ENCODE assay signal across 29 cellular contexts in the genomic region with DNA sequence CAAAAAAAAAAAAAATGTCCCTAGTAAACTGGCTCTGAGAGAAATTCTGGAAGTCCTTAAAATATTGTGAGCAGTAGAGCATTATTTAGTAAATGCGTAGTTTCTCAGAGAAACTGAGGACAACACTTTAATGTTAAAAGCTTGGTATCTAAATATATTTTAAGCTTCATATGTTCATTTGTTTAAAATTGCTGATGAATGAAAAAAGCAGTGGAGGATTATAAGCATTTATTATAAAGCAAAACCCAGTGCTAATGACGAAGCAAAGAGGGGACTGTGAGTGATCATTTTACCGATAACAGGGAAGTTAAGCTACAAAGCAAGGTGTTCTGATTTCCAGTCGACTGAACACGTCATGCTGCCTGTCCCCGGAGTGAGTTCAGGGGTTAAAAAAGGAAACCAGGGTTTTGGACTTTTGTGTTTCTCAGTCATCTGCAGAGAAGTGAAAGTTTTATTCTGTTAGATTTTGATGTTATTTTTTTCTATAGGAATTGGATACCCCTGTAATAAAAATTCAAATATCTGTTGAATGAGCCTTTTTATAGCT.
A peak's percentile ranks its signal among the peaks of the same experiment; 100 is the strongest.
DNase-seq lines count a peak whose midpoint lies in the region; ATAC-seq, FAIRE-seq and TF ChIP-seq lines count a peak whose summit lies in the region.
"Had no signal": no experiment of that assay in that cellular context is flagged by ENCODE, and none has a peak within 500 bp of the region (broad histone marks: within the 10 kb centered on the region; RNA-seq: fewer than 3 reads in every experiment).

No MANE protein-coding gene starts in this region.

- H2AFZ ChIP-seq in HepG2 (ENCODE audit: low read length) = no peak overlapping the region
- no peak overlapping the region for H2AFZ ChIP-seq in Karpas-422 (ENCODE audit: low read length)

- ATAC-seq in HepG2 (no peak), right lobe of liver (no peak), GM21576 (IDR thresholded peaks at IDR 0.05; ENCODE audit: unreplicated experiment) (peak; percentile 61), lower lobe of right lung (no peak)
- no peak for ATAC-seq in CD8-positive, alpha-beta T cell
- no peak for ATAC-seq in natural killer cell treated with Interleukin-12 subunit alpha and Interleukin-12 subunit beta and Interleukin-15 and Interleukin-18, amount 100 ng/mL, for 72 hours
- ATAC-seq: T-cell had no signal

- H3K27me3 ChIP-seq in HepG2 (ENCODE audit: control insufficient read depth in 1 of 2, insufficient read depth in 2 of 2, low read length in 2 of 2) (no peaks in the 10 kb centered on the region), right lobe of liver (no peaks in the 10 kb centered on the region), Karpas-422 (ENCODE audit: low read length) (no peaks in the 10 kb centered on the region), lower lobe of right lung (ENCODE audit: low read depth) (no peaks in the 10 kb centered on the region)
- H3K27me3 ChIP-seq in CD8-positive, alpha-beta T cell (ENCODE audit: insufficient read depth, low read length) = no peaks in the 10 kb centered on the region
- H3K27me3 ChIP-seq: breast epithelium, ovary, SJCRH30, transverse colon had no signal

- H3K4me2 ChIP-seq in HepG2 (ENCODE audit: low read depth, low read length) (no peak overlapping the region), Karpas-422 (ENCODE audit: low read depth, low read length, poor library complexity, severe bottlenecking) (peak overlapping the region; percentile 81)
- H3K4me2 ChIP-seq: smooth muscle cell had no signal

- no peaks in the 10 kb centered on the region for H3K79me2 ChIP-seq in HepG2 (ENCODE audit: insufficient read depth, low read length)
- H3K79me2 ChIP-seq in Karpas-422 (ENCODE audit: low read length) = peaks cover 48% of the 10 kb centered on the region

- H3K9ac ChIP-seq in HepG2 (ENCODE audit: insufficient read depth, low read depth, low read length) = no peak overlapping the region
- peak overlapping the region; percentile 51 for H3K9ac ChIP-seq in Karpas-422 (ENCODE audit: low read length)

- peaks cover 16% of the 10 kb centered on the region for H3K4me1 Mint-ChIP-seq in nephron progenitor cell
- no peaks in the 10 kb centered on the region for H3K4me1 Mint-ChIP-seq in CD8-positive, alpha-beta T cell (ENCODE audit: low read depth)
- peaks cover 0 to 2% of the 10 kb centered on the region in 2 donors for H3K4me1 Mint-ChIP-seq in natural killer cell treated with Interleukin-12 subunit alpha and Interleukin-12 subunit beta and Interleukin-15 and Interleukin-18, amount 100 ng/mL, for 72 hours (ENCODE audit: low read depth in 2 of 2)
- H3K4me1 Mint-ChIP-seq: activated CD4-positive, alpha-beta memory T cell treated with anti-CD3 and anti-CD28 coated beads, Interleukin-2, amount 10 ng/mL, durations not matched to agents 7 days and 5 days; activated naive CD4-positive, alpha-beta T cell treated with anti-CD3 and anti-CD28 coated beads, Interleukin-2, amount 10 ng/mL, durations not matched to agents 7 days and 5 days; H9; nephron had no signal

- H4K20me1 ChIP-seq in HepG2 (ENCODE audit: insufficient read depth, low read length) (no peaks in the 10 kb centered on the region), Karpas-422 (ENCODE audit: insufficient read depth, low read depth, low read length) (no peaks in the 10 kb centered on the region)

- CTCF ChIA-PET in HepG2 (lab: Yijun Ruan, JAX; ENCODE audit: low intra/inter-chr PET ratio, low total read pairs) = no interaction called here
- CTCF ChIA-PET in CD8-positive, alpha-beta T cell (lab: Charles Lee) = interaction anchor here (0.9 kb wide), 1 partner anchor 162 kb away, joined by 3 read pairs; no protein-coding TSS in a partner anchor

- DNase-seq in HepG2 (ENCODE audit: low spot score) = no peak
- no peak for DNase-seq in right lobe of liver
- DNase-seq in Karpas-422 = peak; percentile 90
- DNase-seq in nephron progenitor cell = no peak
- DNase-seq in CD8-positive, alpha-beta T cell = no peak
- no peak for DNase-seq in natural killer cell treated with Interleukin-12 subunit alpha and Interleukin-12 subunit beta and Interleukin-15 and Interleukin-18, amount 100 ng/mL, for 72 hours (ENCODE audit: low spot score)
- DNase-seq in lower lobe of right lung = no peak
- DNase-seq: 8988T; activated CD4-positive, alpha-beta memory T cell treated with anti-CD3 and anti-CD28 coated beads, Interleukin-2, amount 10 ng/mL, durations not matched to agents 7 days and 5 days; activated CD4-positive, CD25-positive, alpha-beta regulatory T cell treated with anti-CD3 and anti-CD28 coated beads, Interleukin-2, amount 50 U/mL, for 72 hours; activated CD8-positive, alpha-beta memory T cell treated with anti-CD3 and anti-CD28 coated beads, Interleukin-2, amount 50 U/mL, for 48 hours; activated naive CD4-positive, alpha-beta T cell treated with anti-CD3 and anti-CD28 coated beads, Interleukin-2, amount 10 ng/mL, durations not matched to agents 7 days and 5 days; AML-193; DMS153; H9; NCI-H1105 treated with DMSO at 0.1 percent for 48 hours; NCI-H1930; NCI-H526; ovary; retina; SJCRH30; stimulated activated CD4-positive, alpha-beta T cell treated with anti-CD3 and anti-CD28 coated beads, Interleukin-1b, Interleukin-23, amount 100 ng/mL, for 48 hours; T-cell; transverse colon had no signal

- no peak overlapping the region for H3K4me3 ChIP-seq in HepG2 (replicated peaks in 1 of 3; ENCODE audit: insufficient read depth in 1 of 3, low read depth in 2 of 3, low read length in 3 of 3)
- no peak overlapping the region for H3K4me3 ChIP-seq in right lobe of liver
- peak overlapping the region; percentile 52 for H3K4me3 ChIP-seq in Karpas-422 (ENCODE audit: low read length)
- H3K4me3 ChIP-seq in CD8-positive, alpha-beta T cell (ENCODE audit: low read depth, low read length) = no peak overlapping the region
- no peak overlapping the region for H3K4me3 ChIP-seq in lower lobe of right lung
- H3K4me3 ChIP-seq: breast epithelium, ovary, SJCRH30, smooth muscle cell, transverse colon had no signal

- H3K4me3 Mint-ChIP-seq in nephron progenitor cell = no peak overlapping the region
- H3K4me3 Mint-ChIP-seq in CD8-positive, alpha-beta T cell = no peak overlapping the region
- no peak overlapping the region for H3K4me3 Mint-ChIP-seq in natural killer cell treated with Interleukin-12 subunit alpha and Interleukin-12 subunit beta and Interleukin-15 and Interleukin-18, amount 100 ng/mL, for 72 hours
- H3K4me3 Mint-ChIP-seq: activated CD4-positive, alpha-beta memory T cell treated with anti-CD3 and anti-CD28 coated beads, Interleukin-2, amount 10 ng/mL, durations not matched to agents 7 days and 5 days; activated naive CD4-positive, alpha-beta T cell treated with anti-CD3 and anti-CD28 coated beads, Interleukin-2, amount 10 ng/mL, durations not matched to agents 7 days and 5 days; H9; nephron; T-cell had no signal

- WGBS in HepG2 (ENCODE audit: low lambda C conversion rate) = 95% methylated on average over 6 of the region's 6 CpGs
- 92% methylated on average over 6 of the region's 6 CpGs for WGBS in right lobe of liver (ENCODE audit: insufficient coverage, low coverage, low lambda C conversion rate, missing lambda C conversion rate)

- H3K36me3 ChIP-seq in HepG2 (replicated peaks in 1 of 2; ENCODE audit: control insufficient read depth in 1 of 2, insufficient read depth in 2 of 2, low read length in 2 of 2) = peaks cover 0 to 17% of the 10 kb centered on the region in 2 experiments; a peak in 3 of 5 replicates
- H3K36me3 ChIP-seq in right lobe of liver = peaks cover 0 to 36% (median 7%) of the 10 kb centered on the region in 4 donors
- peaks cover 15% of the 10 kb centered on the region for H3K36me3 ChIP-seq in Karpas-422 (ENCODE audit: insufficient read depth, low read length)
- peaks cover 18% of the 10 kb centered on the region for H3K36me3 ChIP-seq in CD8-positive, alpha-beta T cell (ENCODE audit: insufficient read depth, low read length)
- peaks cover 46% of the 10 kb centered on the region for H3K36me3 ChIP-seq in lower lobe of right lung
- H3K36me3 ChIP-seq: breast epithelium, ovary had no signal

- H3K9me3 Mint-ChIP-seq in nephron progenitor cell = no peaks in the 10 kb centered on the region
- H3K9me3 Mint-ChIP-seq in CD8-positive, alpha-beta T cell = no peaks in the 10 kb centered on the region
- no peaks in the 10 kb centered on the region for H3K9me3 Mint-ChIP-seq in natural killer cell treated with Interleukin-12 subunit alpha and Interleukin-12 subunit beta and Interleukin-15 and Interleukin-18, amount 100 ng/mL, for 72 hours
- H3K9me3 Mint-ChIP-seq: activated CD4-positive, alpha-beta memory T cell treated with anti-CD3 and anti-CD28 coated beads, Interleukin-2, amount 10 ng/mL, durations not matched to agents 7 days and 5 days; activated naive CD4-positive, alpha-beta T cell treated with anti-CD3 and anti-CD28 coated beads, Interleukin-2, amount 10 ng/mL, durations not matched to agents 7 days and 5 days; H9; nephron; T-cell had no signal

- TF ChIP-seq CTCF in HepG2 (CRISPR knock-in tag; IDR thresholded peaks at IDR 0.05) = no peak
- TF ChIP-seq CTCF in right lobe of liver (IDR thresholded peaks at IDR 0.05) = no peak
- no peak for TF ChIP-seq CTCF in nephron progenitor cell (IDR thresholded peaks at IDR 0.05)
- TF ChIP-seq CTCF in CD8-positive, alpha-beta T cell (IDR thresholded peaks at IDR 0.05) = no peak
- TF ChIP-seq CTCF in lower lobe of right lung (IDR thresholded peaks at IDR 0.05) = no peak

- TF ChIP-seq EP300 in HepG2 (IDR thresholded peaks at IDR 0.05; ENCODE audit: low read depth in 2 of 2, low read length in 2 of 2) = no peak
- no peak for TF ChIP-seq EP300 in HepG2 (CRISPR knock-in tag; IDR thresholded peaks at IDR 0.05; ENCODE audit: borderline replicate concordance)

- no peak for TF ChIP-seq RAD21 in HepG2 (CRISPR knock-in tag; IDR thresholded peaks at IDR 0.05)

- no peaks in the 10 kb centered on the region for H3K9me2 ChIP-seq in Karpas-422 (replicated peaks; ENCODE audit: insufficient read depth, low read length)

- BruUV-seq in HepG2 (replicated peaks; lab: Mats Ljungman, UMichigan) = no TSS peak

- no peaks in the 10 kb centered on the region for H3K27me3 Mint-ChIP-seq in nephron progenitor cell (ENCODE audit: low read depth, poor library complexity)
- H3K27me3 Mint-ChIP-seq in CD8-positive, alpha-beta T cell (ENCODE audit: low read depth) = no peaks in the 10 kb centered on the region
- no peaks in the 10 kb centered on the region for H3K27me3 Mint-ChIP-seq in natural killer cell treated with Interleukin-12 subunit alpha and Interleukin-12 subunit beta and Interleukin-15 and Interleukin-18, amount 100 ng/mL, for 72 hours
- H3K27me3 Mint-ChIP-seq: activated CD4-positive, alpha-beta memory T cell treated with anti-CD3 and anti-CD28 coated beads, Interleukin-2, amount 10 ng/mL, durations not matched to agents 7 days and 5 days; activated naive CD4-positive, alpha-beta T cell treated with anti-CD3 and anti-CD28 coated beads, Interleukin-2, amount 10 ng/mL, durations not matched to agents 7 days and 5 days; T-cell had no signal

- peak overlapping the region; percentile 68 for H3K27ac Mint-ChIP-seq in nephron progenitor cell
- H3K27ac Mint-ChIP-seq in CD8-positive, alpha-beta T cell = no peak overlapping the region
- H3K27ac Mint-ChIP-seq in natural killer cell treated with Interleukin-12 subunit alpha and Interleukin-12 subunit beta and Interleukin-15 and Interleukin-18, amount 100 ng/mL, for 72 hours = no peak overlapping the region
- H3K27ac Mint-ChIP-seq: activated CD4-positive, alpha-beta memory T cell treated with anti-CD3 and anti-CD28 coated beads, Interleukin-2, amount 10 ng/mL, durations not matched to agents 7 days and 5 days; activated naive CD4-positive, alpha-beta T cell treated with anti-CD3 and anti-CD28 coated beads, Interleukin-2, amount 10 ng/mL, durations not matched to agents 7 days and 5 days; H9; nephron; T-cell had no signal

- POLR2A ChIA-PET in HepG2 (lab: Yijun Ruan, JAX) = no interaction called here
- POLR2A ChIA-PET in CD8-positive, alpha-beta T cell (lab: Charles Lee) = no interaction called here

- FAIRE-seq in HepG2 (lab: Jason Lieb, UNC) = no peak
- FAIRE-seq: keratinocyte had no signal

- H3K9me3 ChIP-seq in HepG2 (ENCODE audit: low read length) (no peaks in the 10 kb centered on the region), right lobe of liver (no peaks in the 10 kb centered on the region), Karpas-422 (ENCODE audit: low read length) (no peaks in the 10 kb centered on the region), lower lobe of right lung (no peaks in the 10 kb centered on the region)
- no peaks in the 10 kb centered on the region for H3K9me3 ChIP-seq in CD8-positive, alpha-beta T cell (ENCODE audit: low read length)
- H3K9me3 ChIP-seq: breast epithelium, ovary, SJCRH30, transverse colon had no signal

- H3K27ac ChIP-seq in HepG2 (ENCODE audit: extremely low read length, insufficient read depth, low read length) = no peak overlapping the region
- no peak overlapping the region for H3K27ac ChIP-seq in right lobe of liver
- peak overlapping the region; percentile 93 for H3K27ac ChIP-seq in Karpas-422 (ENCODE audit: low read length)
- H3K27ac ChIP-seq in CD8-positive, alpha-beta T cell (ENCODE audit: low read depth, low read length) = no peak overlapping the region
- no peak overlapping the region for H3K27ac ChIP-seq in lower lobe of right lung
- H3K27ac ChIP-seq: breast epithelium, ovary, SJCRH30, transverse colon had no signal

- H3K36me3 Mint-ChIP-seq in nephron progenitor cell (ENCODE audit: low read depth) = peaks cover 41% of the 10 kb centered on the region
- H3K36me3 Mint-ChIP-seq in CD8-positive, alpha-beta T cell = peaks cover 66% of the 10 kb centered on the region
- H3K36me3 Mint-ChIP-seq in natural killer cell treated with Interleukin-12 subunit alpha and Interleukin-12 subunit beta and Interleukin-15 and Interleukin-18, amount 100 ng/mL, for 72 hours = peaks cover 4% of the 10 kb centered on the region

- in situ Hi-C loops in HepG2 (cut with HindIII; ENCODE audit: extremely low pct_ligation_motif_present, low pct_unique_long_range_greater_than_20kb) = no loop called here

- H3K4me1 ChIP-seq in HepG2 (ENCODE audit: insufficient read depth, low read length) (no peaks in the 10 kb centered on the region; the same call in 1 of the 2 replicates), right lobe of liver (no peaks in the 10 kb centered on the region), Karpas-422 (ENCODE audit: low read length) (peaks cover 72% of the 10 kb centered on the region), lower lobe of right lung (no peaks in the 10 kb centered on the region)
- H3K4me1 ChIP-seq in CD8-positive, alpha-beta T cell (ENCODE audit: insufficient read depth, low read length) = no peaks in the 10 kb centered on the region
- H3K4me1 ChIP-seq: breast epithelium, SJCRH30 had no signal

- intact Hi-C loops in HepG2 (cut with micrococcal nuclease; ENCODE audit: unreplicated experiment) = no loop called here
- intact Hi-C loops in right lobe of liver (cut with DNase I) = no loop called here
- intact Hi-C loops in CD8-positive, alpha-beta T cell (cut with DNase I, micrococcal nuclease) = no loop called here
- intact Hi-C loops in lower lobe of right lung (cut with DNase I) = no loop called here

- TF ChIP-seq POLR2A in HepG2 (IDR thresholded peaks at IDR 0.05; ENCODE audit: insufficient read depth in 1 of 2, low read depth in 2 of 2, low read length in 2 of 2) = no peak
- no peak for TF ChIP-seq POLR2A in right lobe of liver (IDR thresholded peaks at IDR 0.05)
